In genomic region chr16:83689385-83689831, GRCh38 we compare ENCODE assay signal across 9 cellular contexts.
DNase-seq lines count a peak whose midpoint lies in the region; ATAC-seq and TF ChIP-seq lines count a peak whose summit lies in the region.
"Had no signal": no experiment of that assay in that cellular context is flagged by ENCODE, and none has a peak within 500 bp of the region (broad histone marks: within the 10 kb centered on the region; RNA-seq: fewer than 3 reads in every experiment).

No MANE protein-coding gene starts in this region.

- H3K9me3 ChIP-seq in fibroblast of lung (ENCODE audit: control insufficient read depth, insufficient read depth, low read depth, low read length): no peaks in the 10 kb centered on the region

- H3K27ac ChIP-seq in fibroblast of lung (ENCODE audit: insufficient read depth, low read length): no peak overlapping the region

- H3K4me1 ChIP-seq in fibroblast of lung (ENCODE audit: control insufficient read depth, extremely low read depth, insufficient read depth, low read length): no peaks in the 10 kb centered on the region

- no peak overlapping the region for H2AFZ ChIP-seq in fibroblast of lung (ENCODE audit: low read length)

- H3K27ac Mint-ChIP-seq in activated T-cell treated with anti-CD3 and anti-CD28 coated beads, Interleukin-2, amount 50 U/mL, for 72 hours: peak overlapping the region; percentile 33
- H3K27ac Mint-ChIP-seq in activated T-cell treated with anti-CD3 and anti-CD28 coated beads, Interleukin-2, amount 50 U/mL, for 24 hours: no peak overlapping the region
- H3K27ac Mint-ChIP-seq: B cell had no signal

- no peaks in the 10 kb centered on the region for H3K36me3 ChIP-seq in fibroblast of lung (ENCODE audit: control insufficient read depth, insufficient read depth, low read length)

- TF ChIP-seq CTCF in fibroblast of lung (conservative IDR thresholded peaks at IDR 0.05 in 1 of 2, IDR thresholded peaks at IDR 0.05 in 1 of 2; ENCODE audit: low read depth in 1 of 2, low read length in 2 of 2): no peak

- no peaks in the 10 kb centered on the region for H3K27me3 ChIP-seq in fibroblast of lung (ENCODE audit: control insufficient read depth, insufficient read depth, low read length)

- H3K79me2 ChIP-seq in fibroblast of lung (ENCODE audit: control insufficient read depth, insufficient read depth, low read length): no peaks in the 10 kb centered on the region

- ATAC-seq in activated T-cell treated with anti-CD3 and anti-CD28 coated beads, Interleukin-2, amount 50 U/mL, for 72 hours (replicated peaks in 1 of 2): peak; percentile 29 to 49

- H3K4me2 ChIP-seq in fibroblast of lung (ENCODE audit: extremely low read depth, insufficient read depth, low read length): no peak overlapping the region

- H4K20me1 ChIP-seq in fibroblast of lung (ENCODE audit: control insufficient read depth, extremely low read depth, insufficient read depth, low read length): no peaks in the 10 kb centered on the region

- H3K4me3 ChIP-seq in fibroblast of lung (replicated peaks in 1 of 4; ENCODE audit: control extremely low read depth in 1 of 4, insufficient read depth in 1 of 4, low read depth in 3 of 4, low read length in 4 of 4): no peak overlapping the region

- peaks cover 5% of the 10 kb centered on the region for H3K4me1 Mint-ChIP-seq in activated T-cell treated with anti-CD3 and anti-CD28 coated beads, Interleukin-2, amount 50 U/mL, for 72 hours (ENCODE audit: low read depth)
- H3K4me1 Mint-ChIP-seq in activated T-cell treated with anti-CD3 and anti-CD28 coated beads, Interleukin-2, amount 50 U/mL, for 24 hours (ENCODE audit: low read depth): peaks cover 3% of the 10 kb centered on the region

- H3K36me3 Mint-ChIP-seq in activated T-cell treated with anti-CD3 and anti-CD28 coated beads, Interleukin-2, amount 50 U/mL, for 72 hours (ENCODE audit: insufficient read depth in 2 of 2): no peaks in the 10 kb centered on the region
- no peaks in the 10 kb centered on the region for H3K36me3 Mint-ChIP-seq in activated T-cell treated with anti-CD3 and anti-CD28 coated beads, Interleukin-2, amount 50 U/mL, for 24 hours (ENCODE audit: low read depth)

- H3K27me3 Mint-ChIP-seq in activated T-cell treated with anti-CD3 and anti-CD28 coated beads, Interleukin-2, amount 50 U/mL, for 72 hours (ENCODE audit: low read depth): peaks cover 21% of the 10 kb centered on the region
- peaks cover 12% of the 10 kb centered on the region for H3K27me3 Mint-ChIP-seq in activated T-cell treated with anti-CD3 and anti-CD28 coated beads, Interleukin-2, amount 50 U/mL, for 24 hours

- DNase-seq in activated T-cell treated with anti-CD3 and anti-CD28 coated beads, Interleukin-2, amount 50 U/mL, for 72 hours: no peak
- DNase-seq in activated T-cell treated with anti-CD3 and anti-CD28 coated beads, Interleukin-2, amount 50 U/mL, for 48 hours: no peak
- DNase-seq in NCI-H460 (ENCODE audit: extremely low read depth, low read depth): peak; percentile 9
- peak; percentile 92 to 98 for DNase-seq in fibroblast of lung (ENCODE audit: low read depth in 2 of 2)
- DNase-seq in superior temporal gyrus (ENCODE audit: extremely low spot score): peak; percentile 62
- DNase-seq in DMS53 (lab: John Stamatoyannopoulos, UW): no peak
- no peak for DNase-seq in activated T-cell treated with anti-CD3 and anti-CD28 coated beads, Interleukin-2, amount 50 U/mL, for 24 hours
- DNase-seq in NCI-H2171 treated with DMSO at 0.1 percent for 48 hours (lab: John Stamatoyannopoulos, UW): no peak

- no peaks in the 10 kb centered on the region for H3K9me3 Mint-ChIP-seq in activated T-cell treated with anti-CD3 and anti-CD28 coated beads, Interleukin-2, amount 50 U/mL, for 72 hours
- no peaks in the 10 kb centered on the region for H3K9me3 Mint-ChIP-seq in activated T-cell treated with anti-CD3 and anti-CD28 coated beads, Interleukin-2, amount 50 U/mL, for 24 hours

- no peak overlapping the region for H3K4me3 Mint-ChIP-seq in activated T-cell treated with anti-CD3 and anti-CD28 coated beads, Interleukin-2, amount 50 U/mL, for 72 hours
- no peak overlapping the region for H3K4me3 Mint-ChIP-seq in activated T-cell treated with anti-CD3 and anti-CD28 coated beads, Interleukin-2, amount 50 U/mL, for 24 hours
- H3K4me3 Mint-ChIP-seq: B cell had no signal

- H3K9ac ChIP-seq in fibroblast of lung (ENCODE audit: insufficient read depth, low read length): no peak overlapping the region

Comparison
In these comparisons a context has a peak if more than half of its experiments do, and no peak if none do; other contexts are left out.
1. DNase-seq: peak in NCI-H460 (single experiment), fibroblast of lung (2 of 2) and superior temporal gyrus (single experiment); none in activated T-cell treated with anti-CD3 and anti-CD28 coated beads, Interleukin-2, amount 50 U/mL, for 72 hours (0 of 2), activated T-cell treated with anti-CD3 and anti-CD28 coated beads, Interleukin-2, amount 50 U/mL, for 48 hours (0 of 2), DMS53 (single experiment), activated T-cell treated with anti-CD3 and anti-CD28 coated beads, Interleukin-2, amount 50 U/mL, for 24 hours (single experiment) and NCI-H2171 treated with DMSO at 0.1 percent for 48 hours (single experiment).